ENCODE assay signal across 25 cellular contexts in the genomic region with DNA sequence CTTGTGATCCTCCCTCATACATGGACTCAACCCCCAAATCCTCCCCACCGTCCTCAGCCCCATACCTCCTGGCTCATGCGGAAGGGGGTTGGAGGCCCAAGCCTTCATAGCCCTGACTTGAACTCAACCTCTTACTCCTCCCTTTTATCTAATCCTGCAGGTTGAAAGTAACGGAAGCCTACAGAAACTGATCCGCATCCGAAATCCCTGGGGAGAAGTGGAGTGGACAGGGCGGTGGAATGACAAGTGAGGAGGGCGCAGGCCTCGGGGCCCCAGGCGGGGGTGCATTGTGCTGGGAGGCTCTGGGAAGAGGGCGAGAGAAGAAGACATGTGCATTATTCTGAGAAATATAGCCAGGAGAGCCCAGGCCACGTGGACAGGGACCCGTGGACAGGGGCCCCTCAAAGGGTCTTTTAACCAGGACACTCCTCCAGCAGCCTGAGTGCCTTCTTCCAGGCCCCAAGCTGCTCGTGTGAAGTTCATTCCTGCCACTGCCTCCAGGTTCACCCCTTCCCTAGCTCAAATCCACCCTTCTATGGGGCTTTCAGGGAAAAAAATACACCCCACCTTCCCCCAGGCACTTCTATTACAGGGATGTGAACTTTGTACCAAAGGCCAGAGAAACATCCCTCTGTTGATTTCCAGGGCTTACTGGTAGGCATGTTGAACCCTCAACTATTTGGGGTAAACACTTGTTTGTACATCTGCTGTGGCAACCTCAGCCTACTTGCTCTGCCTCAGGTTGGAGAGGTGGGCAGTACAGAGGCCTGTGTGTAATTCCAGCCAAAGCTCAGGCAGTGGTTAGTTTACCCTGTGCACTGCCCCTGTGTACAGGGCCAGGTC.
"Had no signal": no experiment of that assay in that cellular context is flagged by ENCODE, and none has a peak within 500 bp of the region (broad histone marks: within the 10 kb centered on the region; RNA-seq: fewer than 3 reads in every experiment).

No MANE protein-coding gene starts in this region.

- H3K4me1 ChIP-seq: parathyroid adenoma had no signal

- H2AFZ ChIP-seq: parathyroid adenoma had no signal

- H3K4me3 Mint-ChIP-seq: activated CD4-positive, alpha-beta T cell treated with anti-CD3 and anti-CD28 coated beads, Interleukin-2, amount 10 ng/mL, durations not matched to agents 7 days and 5 days; activated naive CD4-positive, alpha-beta T cell treated with anti-CD3 and anti-CD28 coated beads for 36 hours; activated naive CD8-positive, alpha-beta T cell treated with anti-CD3 and anti-CD28 coated beads for 36 hours; endodermal cell; mesothelial cell of epicardium; stimulated activated naive CD8-positive, alpha-beta T cell treated with anti-CD3 and anti-CD28 coated beads, Interleukin-15, Interleukin-2, amounts not matched to agents 100 ng/mL and 50 ng/mL, for 24 hours had no signal

- DNase-seq: activated CD4-positive, alpha-beta memory T cell treated with anti-CD3 and anti-CD28 coated beads, Interleukin-2, amount 10 ng/mL, durations not matched to agents 7 days and 5 days; activated CD4-positive, alpha-beta T cell treated with anti-CD3 and anti-CD28 coated beads for 1 hour; activated CD4-positive, alpha-beta T cell treated with anti-CD3 and anti-CD28 coated beads, Interleukin-2, amount 10 ng/mL, durations not matched to agents 7 days and 5 days; activated naive CD4-positive, alpha-beta T cell treated with anti-CD3 and anti-CD28 coated beads for 36 hours; activated naive CD8-positive, alpha-beta T cell treated with anti-CD3 and anti-CD28 coated beads for 36 hours; activated T-cell treated with anti-CD3 and anti-CD28 coated beads, Interleukin-2, amount 50 U/mL, for 4 hours; caudate nucleus; endodermal cell; esophagus squamous epithelium; foreskin melanocyte; kidney glomerular epithelial cell; left lung; naive B cell; nephron progenitor cell; stimulated activated CD4-positive, alpha-beta T cell treated with anti-CD3 and anti-CD28 coated beads, Interleukin-12 subunit alpha, Interleukin-12 subunit beta, amount 100 ng/mL, for 4 hours; stimulated activated CD4-positive, alpha-beta T cell treated with anti-CD3 and anti-CD28 coated beads, Interleukin-4, amount 100 ng/mL, for 1 hour; T-helper 2 cell; trophoblast cell had no signal

- ATAC-seq: activated T-cell treated with anti-CD3 and anti-CD28 coated beads, Interleukin-2, amount 50 U/mL, for 4 hours; left lung had no signal

- H3K27ac ChIP-seq: epithelial cell of prostate, esophagus squamous epithelium, left lung, parathyroid adenoma, right atrium auricular region, thoracic aorta had no signal

- H3K4me3 ChIP-seq: esophagus squamous epithelium, left lung, lung, right atrium auricular region, thoracic aorta had no signal

- H3K9me3 Mint-ChIP-seq: activated CD4-positive, alpha-beta memory T cell treated with anti-CD3 and anti-CD28 coated beads, Interleukin-2, amount 10 ng/mL, durations not matched to agents 7 days and 5 days; activated CD4-positive, alpha-beta T cell treated with anti-CD3 and anti-CD28 coated beads, Interleukin-2, amount 10 ng/mL, durations not matched to agents 7 days and 5 days; activated naive CD4-positive, alpha-beta T cell treated with anti-CD3 and anti-CD28 coated beads for 36 hours; activated naive CD8-positive, alpha-beta T cell treated with anti-CD3 and anti-CD28 coated beads for 36 hours; activated T-cell treated with anti-CD3 and anti-CD28 coated beads, Interleukin-2, amount 50 U/mL, for 4 hours; endodermal cell; mesothelial cell of epicardium; naive B cell; nephron progenitor cell; stimulated activated naive CD8-positive, alpha-beta T cell treated with anti-CD3 and anti-CD28 coated beads, Interleukin-15, Interleukin-2, amounts not matched to agents 100 ng/mL and 50 ng/mL, for 24 hours had no signal

- H3K27me3 Mint-ChIP-seq: activated CD4-positive, alpha-beta memory T cell treated with anti-CD3 and anti-CD28 coated beads, Interleukin-2, amount 10 ng/mL, durations not matched to agents 7 days and 5 days; activated CD4-positive, alpha-beta T cell treated with anti-CD3 and anti-CD28 coated beads, Interleukin-2, amount 10 ng/mL, durations not matched to agents 7 days and 5 days; activated naive CD8-positive, alpha-beta T cell treated with anti-CD3 and anti-CD28 coated beads for 36 hours; naive B cell; stimulated activated naive CD8-positive, alpha-beta T cell treated with anti-CD3 and anti-CD28 coated beads, Interleukin-15, Interleukin-2, amounts not matched to agents 100 ng/mL and 50 ng/mL, for 24 hours had no signal

- H3K9ac ChIP-seq: parathyroid adenoma had no signal

- H3K27ac Mint-ChIP-seq: activated CD4-positive, alpha-beta T cell treated with anti-CD3 and anti-CD28 coated beads, Interleukin-2, amount 10 ng/mL, durations not matched to agents 7 days and 5 days; activated naive CD4-positive, alpha-beta T cell treated with anti-CD3 and anti-CD28 coated beads for 36 hours; activated naive CD8-positive, alpha-beta T cell treated with anti-CD3 and anti-CD28 coated beads for 36 hours; endodermal cell; mesothelial cell of epicardium; nephron progenitor cell; stimulated activated naive CD8-positive, alpha-beta T cell treated with anti-CD3 and anti-CD28 coated beads, Interleukin-15, Interleukin-2, amounts not matched to agents 100 ng/mL and 50 ng/mL, for 24 hours had no signal

- H3K27me3 ChIP-seq: esophagus squamous epithelium, left lung, right atrium auricular region had no signal

- H3K79me2 ChIP-seq: parathyroid adenoma had no signal

- H3K9me3 ChIP-seq: esophagus squamous epithelium, left lung, right atrium auricular region, thoracic aorta had no signal
